Comparison of ENCODE assay signal across 26 cellular contexts in the genomic region with DNA sequence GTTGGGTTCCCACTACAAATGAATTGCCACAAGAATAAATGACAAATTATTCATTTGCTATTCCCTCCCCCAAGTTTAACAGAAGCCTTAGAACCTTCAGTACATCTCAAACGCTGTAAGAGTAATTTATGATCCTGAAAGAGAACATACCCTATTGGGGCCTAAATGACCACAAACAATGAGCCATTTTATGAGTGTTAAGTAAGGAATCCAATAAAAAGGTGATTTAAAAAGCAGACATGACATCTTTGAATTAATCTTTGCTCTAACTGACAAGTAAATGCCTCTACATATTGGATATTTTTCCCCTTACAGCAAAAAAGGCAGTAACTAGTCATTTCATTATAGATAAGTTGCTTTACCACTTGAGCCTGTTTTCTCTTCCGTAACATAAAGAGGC.
DNase-seq lines count a peak whose midpoint lies in the region; ATAC-seq, FAIRE-seq and TF ChIP-seq lines count a peak whose summit lies in the region.
"Had no signal": no experiment of that assay in that cellular context is flagged by ENCODE, and none has a peak within 500 bp of the region (broad histone marks: within the 10 kb centered on the region; RNA-seq: fewer than 3 reads in every experiment).

No MANE protein-coding gene starts in this region.

- H3K27ac Mint-ChIP-seq in astrocyte (ENCODE audit: unreplicated experiment): no peak overlapping the region
- H3K27ac Mint-ChIP-seq: H9 had no signal

- no peak overlapping the region for H2AFZ ChIP-seq in astrocyte (ENCODE audit: low read depth, low read length)
- H2AFZ ChIP-seq: GM23248, PC-9 had no signal

- H3K9ac ChIP-seq in astrocyte (ENCODE audit: low read length): no peak overlapping the region
- H3K9ac ChIP-seq: GM23248 had no signal

- no peak for ATAC-seq in HG03460 (IDR thresholded peaks at IDR 0.05; ENCODE audit: unreplicated experiment)
- ATAC-seq: Right ventricle myocardium inferior had no signal

- FAIRE-seq in astrocyte (lab: Jason Lieb, UNC) (no peak), urothelium cell line (lab: Jason Lieb, UNC) (no peak)
- FAIRE-seq: GM18507 had no signal

- no peaks in the 10 kb centered on the region for H3K9me3 ChIP-seq in astrocyte (ENCODE audit: insufficient read depth, low read depth, low read length)
- H3K9me3 ChIP-seq: SJSA1 had no signal

- no peak overlapping the region for H3K4me3 Mint-ChIP-seq in astrocyte (ENCODE audit: unreplicated experiment)
- H3K4me3 Mint-ChIP-seq: H9 had no signal

- H3K36me3 ChIP-seq in astrocyte (ENCODE audit: insufficient read depth, low read length): no peaks in the 10 kb centered on the region
- H3K36me3 ChIP-seq: SJSA1 had no signal

- H3K27me3 ChIP-seq in astrocyte (ENCODE audit: insufficient read depth, low read length): no peaks in the 10 kb centered on the region
- H3K27me3 ChIP-seq: SJSA1 had no signal

- peak; percentile 17 for DNase-seq in NCI-H2227 treated with DMSO at 0.1 percent for 48 hours (lab: John Stamatoyannopoulos, UW)
- no peak for DNase-seq in NCI-H2227 (lab: John Stamatoyannopoulos, UW; ENCODE audit: unreplicated experiment)
- peak; percentile 78 for DNase-seq in astrocyte (ENCODE audit: low read depth)
- DNase-seq in kidney glomerular epithelial cell (lab: John Stamatoyannopoulos, UW): peak; percentile 7
- DNase-seq in urothelium cell line (ENCODE audit: low spot score): peak; percentile 3
- no peak for DNase-seq in H4 (ENCODE audit: low spot score)
- DNase-seq in activated effector memory CD4-positive, alpha-beta T cell treated with anti-CD3 and anti-CD28 coated beads, Interleukin-2, amount 50 U/mL, for 16 hours: no peak
- DNase-seq: 8988T; Calu3; DMS53; GM23248; H9; IMR-90; KG1; NCI-H1048; NCI-H1694; NCI-H2029 treated with DMSO at 0.1 percent for 48 hours; NCI-H226; NCI-H524 treated with DMSO at 0.1 percent for 48 hours; NCI-H82; NK-92 treated with Interleukin-12 subunit alpha and Interleukin-12 subunit beta, amount 100 ng/mL, for 24 hours; PC-9 had no signal

- no peak overlapping the region for H3K4me3 ChIP-seq in astrocyte (ENCODE audit: insufficient read depth, low read depth, low read length)
- H3K4me3 ChIP-seq: GM23248, PC-9, SJSA1 had no signal

- H3K27me3 Mint-ChIP-seq in astrocyte (ENCODE audit: low read depth, unreplicated experiment): no peaks in the 10 kb centered on the region

- no peaks in the 10 kb centered on the region for H3K9me3 Mint-ChIP-seq in astrocyte (ENCODE audit: unreplicated experiment)
- H3K9me3 Mint-ChIP-seq: H9 had no signal

- no peaks in the 10 kb centered on the region for H3K4me1 Mint-ChIP-seq in astrocyte (ENCODE audit: low read depth, unreplicated experiment)
- H3K4me1 Mint-ChIP-seq: H9 had no signal

- no peaks in the 10 kb centered on the region for H3K36me3 Mint-ChIP-seq in astrocyte (ENCODE audit: low read depth, unreplicated experiment)

- no peaks in the 10 kb centered on the region for H4K20me1 ChIP-seq in astrocyte (ENCODE audit: insufficient read depth, low read length)

- H3K4me2 ChIP-seq in astrocyte (ENCODE audit: low read length): no peak overlapping the region
- H3K4me2 ChIP-seq: PC-9 had no signal

- no peaks in the 10 kb centered on the region for H3K79me2 ChIP-seq in astrocyte (ENCODE audit: insufficient read depth, low read length)

- no peaks in the 10 kb centered on the region for H3K4me1 ChIP-seq in astrocyte (ENCODE audit: insufficient read depth, low read length)
- H3K4me1 ChIP-seq: SJSA1 had no signal

- H3K27ac ChIP-seq in astrocyte (ENCODE audit: low read depth, low read length): no peak overlapping the region
- H3K27ac ChIP-seq: GM23248, PC-9, SJSA1 had no signal

- no peak for TF ChIP-seq CTCF in astrocyte (IDR thresholded peaks at IDR 0.05; ENCODE audit: insufficient read depth, low read depth, low read length)

Comparison
In these comparisons a context has a peak if more than half of its experiments do, and no peak if none do; other contexts are left out.
1. DNase-seq: peak in NCI-H2227 treated with DMSO at 0.1 percent for 48 hours (single experiment), astrocyte (single experiment), kidney glomerular epithelial cell (single experiment) and urothelium cell line (single experiment); none in NCI-H2227 (single experiment), H4 (single experiment) and activated effector memory CD4-positive, alpha-beta T cell treated with anti-CD3 and anti-CD28 coated beads, Interleukin-2, amount 50 U/mL, for 16 hours (single experiment).